8 cellular contexts compared by ENCODE assay signal in the genomic region with DNA sequence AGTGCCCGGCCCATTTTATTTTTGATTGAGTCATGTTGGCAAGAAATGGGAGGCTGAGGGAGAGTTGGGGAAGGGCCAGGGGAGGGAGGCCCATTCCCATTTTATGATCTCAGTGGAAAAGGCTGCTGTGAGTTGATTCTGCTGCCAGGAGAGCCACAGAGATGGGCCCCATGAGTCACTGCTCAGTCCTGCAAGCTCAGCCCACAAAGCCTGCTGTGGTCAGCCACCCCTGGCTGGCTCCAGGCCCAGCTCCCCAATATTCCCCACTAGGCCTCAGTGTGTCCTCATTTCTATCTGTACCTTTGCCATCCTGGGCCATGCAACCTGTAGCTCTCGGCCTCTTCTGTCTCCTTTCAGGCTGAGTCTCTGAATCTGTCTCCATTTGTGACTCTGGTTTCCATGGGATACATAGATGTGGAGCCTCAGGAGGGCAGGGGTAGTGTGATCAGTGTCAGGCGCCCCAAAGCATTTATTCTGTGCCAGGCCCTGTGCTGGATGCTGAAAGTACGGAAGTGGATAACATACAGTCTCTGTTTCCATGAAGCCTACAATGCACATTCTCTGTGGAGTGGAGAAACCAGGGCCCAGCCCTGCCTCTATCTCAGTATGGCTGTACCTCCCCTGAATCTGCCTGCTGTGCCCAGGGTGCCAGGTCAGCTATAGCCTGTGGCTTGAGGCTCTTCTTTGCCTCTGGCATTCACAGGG. TPM values are rescaled to one million over a fixed set of nuclear protein-coding genes. Genes with fewer than 3 reads are reported as not detected.
DNase-seq lines count a peak whose midpoint lies in the region; ATAC-seq, FAIRE-seq and TF ChIP-seq lines count a peak whose summit lies in the region.

No MANE protein-coding gene starts in this region.

- H3K9me1 ChIP-seq in keratinocyte (ENCODE audit: control insufficient read depth, extremely low read depth, insufficient read depth, low read length) = no peaks in the 10 kb centered on the region

- dilution Hi-C loops in keratinocyte (cut with MboI; ENCODE audit: extremely low pct_ligation_motif_present, low sequenced_read_pairs) = no loop called here

- 64 to 74% methylated on average over 4 of the region's 4 CpGs for WGBS in tibial nerve, 2 donors

- TF ChIP-seq POLR2A in tibial nerve (IDR thresholded peaks at IDR 0.05) = no peak

- ATAC-seq in activated naive CD4-positive, alpha-beta T cell treated with anti-CD3 and anti-CD28 coated beads, Interleukin-2, amount 50 U/mL, for 72 hours = peak in 1 of 2 donors; percentile 58
- no peak for ATAC-seq in GM21737 (IDR thresholded peaks at IDR 0.05; ENCODE audit: unreplicated experiment)
- ATAC-seq in GM21619 (IDR thresholded peaks at IDR 0.05; ENCODE audit: unreplicated experiment) = no peak
- no peak for ATAC-seq in left lobe of liver

- H4K20me1 ChIP-seq in keratinocyte (ENCODE audit: control insufficient read depth, extremely low read depth, insufficient read depth, low read length) = no peaks in the 10 kb centered on the region

- FAIRE-seq in keratinocyte (lab: Jason Lieb, UNC) = peak; percentile 94

- peaks cover 0 to 12% of the 10 kb centered on the region in 2 donors for H3K36me3 Mint-ChIP-seq in activated naive CD4-positive, alpha-beta T cell treated with anti-CD3 and anti-CD28 coated beads, Interleukin-2, amount 50 U/mL, for 72 hours

- no peak overlapping the region for H3K4me3 ChIP-seq in keratinocyte (ENCODE audit: control insufficient read depth in 2 of 3, extremely low read depth in 1 of 3, insufficient read depth in 2 of 3, low read depth in 1 of 3, low read length in 3 of 3)
- no peak overlapping the region for H3K4me3 ChIP-seq in tibial nerve

- H3K27ac ChIP-seq in keratinocyte (ENCODE audit: control insufficient read depth, insufficient read depth, low read length) (peak overlapping the region; percentile 29), tibial nerve (peak overlapping the region in 3 of 4 donors; percentile 78 to 93 (median 88))

- peak overlapping the region; percentile 89 to 90 for H3K27ac Mint-ChIP-seq in activated naive CD4-positive, alpha-beta T cell treated with anti-CD3 and anti-CD28 coated beads, Interleukin-2, amount 50 U/mL, for 72 hours

- H3K9me3 ChIP-seq in keratinocyte (ENCODE audit: control insufficient read depth, low read depth, low read length) (no peaks in the 10 kb centered on the region), tibial nerve (no peaks in the 10 kb centered on the region)

- peak overlapping the region; percentile 13 for H3K4me2 ChIP-seq in keratinocyte (ENCODE audit: control insufficient read depth, extremely low read depth, insufficient read depth, low read depth, low read length)

- H3K4me1 ChIP-seq in keratinocyte (ENCODE audit: control insufficient read depth, extremely low read depth, insufficient read depth, low read length) (peaks cover 23% of the 10 kb centered on the region), tibial nerve (peaks cover 0 to 33% (median 20%) of the 10 kb centered on the region in 4 donors)

- no peak for TF ChIP-seq EP300 in tibial nerve (IDR thresholded peaks at IDR 0.05)

- H3K36me3 ChIP-seq in keratinocyte (ENCODE audit: control insufficient read depth in 2 of 2, extremely low read depth in 1 of 2, insufficient read depth in 2 of 2, low read length in 2 of 2) (no peaks in the 10 kb centered on the region), tibial nerve (peaks cover 0 to 23% (median 0%) of the 10 kb centered on the region in 3 donors)

- H3K27me3 ChIP-seq in keratinocyte (ENCODE audit: control insufficient read depth, extremely low read depth, insufficient read depth, low read length) = peaks cover 29% of the 10 kb centered on the region
- H3K27me3 ChIP-seq in tibial nerve = no peaks in the 10 kb centered on the region

- peak; percentile 30 for DNase-seq in stimulated activated CD4-positive, alpha-beta T cell treated with anti-CD3 and anti-CD28 coated beads, Interleukin-1b, Interleukin-23, amount 100 ng/mL, for 48 hours
- DNase-seq in stimulated activated CD4-positive, alpha-beta T cell treated with anti-CD3 and anti-CD28 coated beads, Interleukin-12 subunit alpha, Interleukin-12 subunit beta, amount 100 ng/mL, for 4 hours = no peak
- peak in 1 of 2 donors; percentile 76 for DNase-seq in activated naive CD4-positive, alpha-beta T cell treated with anti-CD3 and anti-CD28 coated beads, Interleukin-2, amount 50 U/mL, for 72 hours (ENCODE audit: low spot score in 2 of 2)
- DNase-seq in keratinocyte (ENCODE audit: low read depth, low spot score) (peak; percentile 87), tibial nerve (ENCODE audit: low spot score in 2 of 2) (peak in 1 of 2 donors; percentile 28), left lobe of liver (ENCODE audit: low spot score) (no peak)

- no peaks in the 10 kb centered on the region for H3K79me2 ChIP-seq in keratinocyte (ENCODE audit: control insufficient read depth, insufficient read depth, low read length)

- TF ChIP-seq CTCF in keratinocyte (optimal IDR thresholded peaks at IDR 0.05 in 1 of 3, IDR thresholded peaks at IDR 0.05 in 1 of 3, conservative IDR thresholded peaks at IDR 0.05 in 1 of 3; ENCODE audit: extremely low read depth in 1 of 3, insufficient read depth in 2 of 3, low read length in 3 of 3) (no peak), tibial nerve (IDR thresholded peaks at IDR 0.05) (no peak)

- no peak overlapping the region for H2AFZ ChIP-seq in keratinocyte (ENCODE audit: control insufficient read depth, low read length)

- no peak overlapping the region for H3K9ac ChIP-seq in keratinocyte (ENCODE audit: control insufficient read depth, extremely low read depth, insufficient read depth, low read length)

- no peaks in the 10 kb centered on the region for H3K9me3 Mint-ChIP-seq in activated naive CD4-positive, alpha-beta T cell treated with anti-CD3 and anti-CD28 coated beads, Interleukin-2, amount 50 U/mL, for 72 hours

RNA-seq across cellular contexts. Expression of gene PLEKHG4, which starts 1.9 kb away (rescaled TPM):
- 10 to 100 TPM in 1 of 2 donors, 1 to 10 TPM in 1; 9.5 to 23.2 TPM for total RNA-seq in activated naive CD4-positive, alpha-beta T cell treated with anti-CD3 and anti-CD28 coated beads, Interleukin-2, amount 50 U/mL, for 72 hours
- polyA plus RNA-seq in keratinocyte = 0.80 to 4.3 TPM (median 1.3 TPM) in 3 replicates
- polyA plus RNA-seq in keratinocyte (2011; ENCODE audit: low read depth) = 0.94 TPM
- 0.68 and 1.3 TPM in 2 replicates for polyA plus RNA-seq in keratinocyte (2011; cell fraction: cytosol; rRNA removed)
- polyA plus RNA-seq in keratinocyte (2011; cell fraction: nucleus; rRNA removed) = 7.1 and 9.7 TPM in 2 replicates
- polyA plus RNA-seq in keratinocyte (2012; ENCODE audit: low replicate concordance) = 0.60 and 4.4 TPM in 2 replicates
- 1.4 to 4.9 TPM (median 2.5 TPM) in 3 replicates for polyA minus RNA-seq in keratinocyte
- polyA minus RNA-seq in keratinocyte (2011; cell fraction: cytosol; rRNA and poly(A)+ RNA removed) = 7.7 TPM
- 2.5 and 2.6 TPM in 2 replicates for polyA minus RNA-seq in keratinocyte (2011; cell fraction: nucleus; rRNA and poly(A)+ RNA removed)
- total RNA-seq in tibial nerve (10 to 100 TPM; 25.6 to 42.4 (median 34.6) TPM), left lobe of liver (0.20 TPM)

RNA-seq across cellular contexts. Expression of gene SLC9A5, which starts 28.7 kb away (rescaled TPM):
- 10 to 100 TPM in 1 of 2 donors, 1 to 10 TPM in 1; 8.3 to 13.6 TPM for total RNA-seq in activated naive CD4-positive, alpha-beta T cell treated with anti-CD3 and anti-CD28 coated beads, Interleukin-2, amount 50 U/mL, for 72 hours
- polyA plus RNA-seq in keratinocyte = 0.51 to 0.68 TPM (median 0.62 TPM) in 3 replicates
- polyA plus RNA-seq in keratinocyte (2011; ENCODE audit: low read depth) = 0.56 TPM
- polyA plus RNA-seq in keratinocyte (2011; cell fraction: cytosol; rRNA removed) = 0.27 and 0.41 TPM in 2 replicates
- 2.4 and 3.5 TPM in 2 replicates for polyA plus RNA-seq in keratinocyte (2011; cell fraction: nucleus; rRNA removed)
- polyA plus RNA-seq in keratinocyte (2012; ENCODE audit: low replicate concordance) = 0.42 and 0.62 TPM in 2 replicates
- polyA minus RNA-seq in keratinocyte = 0.43 to 0.99 TPM (median 0.51 TPM) in 3 replicates
- not detected for polyA minus RNA-seq in keratinocyte (2011; cell fraction: cytosol; rRNA and poly(A)+ RNA removed)
- polyA minus RNA-seq in keratinocyte (2011; cell fraction: nucleus; rRNA and poly(A)+ RNA removed) = 0.78 and 2.1 TPM in 2 replicates
- total RNA-seq in tibial nerve (1 to 10 TPM in 3 of 4 donors, under 1 TPM in 1; 0.59 to 2.0 (median 1.5) TPM), left lobe of liver (0.30 TPM)

RNA-seq across cellular contexts. Expression of gene FHOD1, which starts 30.2 kb away (rescaled TPM):
- total RNA-seq in activated naive CD4-positive, alpha-beta T cell treated with anti-CD3 and anti-CD28 coated beads, Interleukin-2, amount 50 U/mL, for 72 hours = 100 to 1,000 TPM; 104 to 133 TPM
- 21.6 to 29.6 TPM (median 29.4 TPM) in 3 replicates for polyA plus RNA-seq in keratinocyte
- 17.7 TPM for polyA plus RNA-seq in keratinocyte (2011; ENCODE audit: low read depth)
- 10.3 and 15.2 TPM in 2 replicates for polyA plus RNA-seq in keratinocyte (2011; cell fraction: cytosol; rRNA removed)
- 91.1 and 111 TPM in 2 replicates for polyA plus RNA-seq in keratinocyte (2011; cell fraction: nucleus; rRNA removed)
- 14.5 and 36.2 TPM in 2 replicates for polyA plus RNA-seq in keratinocyte (2012; ENCODE audit: low replicate concordance)
- polyA minus RNA-seq in keratinocyte = 17.5 to 52.8 TPM (median 35.1 TPM) in 3 replicates
- 41.4 TPM for polyA minus RNA-seq in keratinocyte (2011; cell fraction: cytosol; rRNA and poly(A)+ RNA removed)
- polyA minus RNA-seq in keratinocyte (2011; cell fraction: nucleus; rRNA and poly(A)+ RNA removed) = 25.7 and 33.4 TPM in 2 replicates
- total RNA-seq in tibial nerve (10 to 100 TPM; 17.3 to 45.3 (median 25.5) TPM), left lobe of liver (5.9 TPM)

RNA-seq across cellular contexts. Expression of gene KCTD19, which starts 49.1 kb away (rescaled TPM):
- total RNA-seq in activated naive CD4-positive, alpha-beta T cell treated with anti-CD3 and anti-CD28 coated beads, Interleukin-2, amount 50 U/mL, for 72 hours = 1 to 10 TPM in 1 of 2 donors, under 1 TPM in 1; 0.71 to 6.1 TPM
- not detected in 3 replicates for polyA plus RNA-seq in keratinocyte
- not detected for polyA plus RNA-seq in keratinocyte (2011; ENCODE audit: low read depth)
- not detected in 2 replicates for polyA plus RNA-seq in keratinocyte (2011; cell fraction: cytosol; rRNA removed)
- polyA plus RNA-seq in keratinocyte (2011; cell fraction: nucleus; rRNA removed) = not detected in 2 replicates
- polyA plus RNA-seq in keratinocyte (2012; ENCODE audit: low replicate concordance) = 0.06 TPM in 1 of 2 replicates, not detected in the other
- not detected in 3 replicates for polyA minus RNA-seq in keratinocyte
- not detected for polyA minus RNA-seq in keratinocyte (2011; cell fraction: cytosol; rRNA and poly(A)+ RNA removed)
- not detected in 2 replicates for polyA minus RNA-seq in keratinocyte (2011; cell fraction: nucleus; rRNA and poly(A)+ RNA removed)
- total RNA-seq in tibial nerve = 1 to 10 TPM in 1 of 4 donors, under 1 TPM in 3; under 0.01 to 2.3 (median 0.25) TPM
- total RNA-seq in left lobe of liver = not detected

RNA-seq across cellular contexts. Expression of gene LRRC36, which starts 49.2 kb away (rescaled TPM):
- 1 to 10 TPM in 1 of 2 donors, under 1 TPM in 1; 0.57 to 1.9 TPM for total RNA-seq in activated naive CD4-positive, alpha-beta T cell treated with anti-CD3 and anti-CD28 coated beads, Interleukin-2, amount 50 U/mL, for 72 hours
- not detected in 3 replicates for polyA plus RNA-seq in keratinocyte
- polyA plus RNA-seq in keratinocyte (2011; ENCODE audit: low read depth) = not detected
- polyA plus RNA-seq in keratinocyte (2011; cell fraction: cytosol; rRNA removed) = not detected in 2 replicates
- polyA plus RNA-seq in keratinocyte (2011; cell fraction: nucleus; rRNA removed) = not detected in 2 replicates
- polyA plus RNA-seq in keratinocyte (2012; ENCODE audit: low replicate concordance) = not detected in 2 replicates
- polyA minus RNA-seq in keratinocyte = not detected in 3 replicates
- polyA minus RNA-seq in keratinocyte (2011; cell fraction: cytosol; rRNA and poly(A)+ RNA removed) = not detected
- polyA minus RNA-seq in keratinocyte (2011; cell fraction: nucleus; rRNA and poly(A)+ RNA removed) = not detected in 2 replicates
- total RNA-seq in tibial nerve = 1 to 10 TPM in 2 of 4 donors, under 1 TPM in 1, not detected in 1; 0.30 to 4.6 (median 2.1) TPM
- total RNA-seq in left lobe of liver = 0.25 TPM

Comparison
In these comparisons a context has a peak if more than half of its experiments do, and no peak if none do; other contexts are left out.
1. DNase-seq: peak in stimulated activated CD4-positive, alpha-beta T cell treated with anti-CD3 and anti-CD28 coated beads, Interleukin-1b, Interleukin-23, amount 100 ng/mL, for 48 hours (single experiment) and keratinocyte (single experiment); none in stimulated activated CD4-positive, alpha-beta T cell treated with anti-CD3 and anti-CD28 coated beads, Interleukin-12 subunit alpha, Interleukin-12 subunit beta, amount 100 ng/mL, for 4 hours (single experiment) and left lobe of liver (single experiment).